In genomic region chr1:111602302-111602701, GRCh38 we compare ENCODE assay signal across 17 cellular contexts. TPM values are rescaled to one million over a fixed set of nuclear protein-coding genes. Genes with fewer than 3 reads are reported as not detected.
A peak's percentile ranks its signal among the peaks of the same experiment; 100 is the strongest.
DNase-seq lines count a peak whose midpoint lies in the region; ATAC-seq, FAIRE-seq and TF ChIP-seq lines count a peak whose summit lies in the region.
"Had no signal": no experiment of that assay in that cellular context is flagged by ENCODE, and none has a peak within 500 bp of the region (broad histone marks: within the 10 kb centered on the region; RNA-seq: fewer than 3 reads in every experiment).

No MANE protein-coding gene starts in this region.

- TF ChIP-seq EP300 in HepG2 (IDR thresholded peaks at IDR 0.05; ENCODE audit: low read depth in 2 of 2, low read length in 2 of 2) = no peak
- TF ChIP-seq EP300 in HepG2 (CRISPR knock-in tag; IDR thresholded peaks at IDR 0.05; ENCODE audit: borderline replicate concordance) = no peak

- POLR2A ChIA-PET in CD4-positive, alpha-beta memory T cell (lab: Charles Lee; ENCODE audit: partially characterized antibody) = interaction anchor here (0.7 to 9.9 kb wide), 5 partner anchors 11 to 116 kb away, joined by 7 to 244 read pairs (median 42); partner anchors contain the start of genes ADORA3, RAP1A and TMIGD3
- POLR2A ChIA-PET in HepG2 (lab: Yijun Ruan, JAX) = no interaction called here

- no peaks in the 10 kb centered on the region for H3K9me3 Mint-ChIP-seq in CD4-positive, alpha-beta memory T cell

- H3K27me3 Mint-ChIP-seq in CD4-positive, alpha-beta memory T cell = no peaks in the 10 kb centered on the region

- H3K27ac Mint-ChIP-seq in CD4-positive, alpha-beta memory T cell = peak overlapping the region; percentile 85 to 97 (median 91)

- H3K9me3 ChIP-seq in CD4-positive, alpha-beta memory T cell (ENCODE audit: control insufficient read depth in 1 of 2, low read length in 2 of 2) = no peaks in the 10 kb centered on the region
- H3K9me3 ChIP-seq in SU-DHL-6 (ENCODE audit: insufficient read depth, low read length) = no peaks in the 10 kb centered on the region
- H3K9me3 ChIP-seq in HepG2 (ENCODE audit: low read length) = no peaks in the 10 kb centered on the region
- H3K9me3 ChIP-seq: neutrophil had no signal

- CTCF ChIA-PET in CD4-positive, alpha-beta memory T cell (lab: Charles Lee; ENCODE audit: partially characterized antibody) = interaction anchor here (1.4 to 6.7 kb wide), 5 partner anchors 10 to 94 kb away, joined by 3 to 45 read pairs (median 11); no protein-coding TSS in a partner anchor
- CTCF ChIA-PET in HepG2 (lab: Yijun Ruan, JAX; ENCODE audit: low intra/inter-chr PET ratio, low total read pairs) = no interaction called here

- no peak for ATAC-seq in HG02763 (IDR thresholded peaks at IDR 0.05; ENCODE audit: unreplicated experiment)
- no peak for ATAC-seq in HepG2
- ATAC-seq in GM21360 (IDR thresholded peaks at IDR 0.05; ENCODE audit: unreplicated experiment) = no peak
- ATAC-seq: sciatic nerve had no signal

- no TSS peak for BruUV-seq in HepG2 (replicated peaks; lab: Mats Ljungman, UMichigan)

- intact Hi-C loops in CD4-positive, alpha-beta memory T cell (cut with micrococcal nuclease) = no loop called here
- intact Hi-C loops in HepG2 (cut with micrococcal nuclease; ENCODE audit: unreplicated experiment) = no loop called here

- TF ChIP-seq CTCF in SU-DHL-6 (IDR thresholded peaks at IDR 0.05; ENCODE audit: insufficient read depth, low read length, poor library complexity, severe bottlenecking) (no peak), HepG2 (CRISPR knock-in tag; IDR thresholded peaks at IDR 0.05) (no peak)

- in situ Hi-C loops in HepG2 (cut with HindIII; ENCODE audit: extremely low pct_ligation_motif_present, low pct_unique_long_range_greater_than_20kb) = no loop called here

- no peak for TF ChIP-seq RAD21 in HepG2 (CRISPR knock-in tag; IDR thresholded peaks at IDR 0.05)

- H3K36me3 ChIP-seq in CD4-positive, alpha-beta memory T cell (ENCODE audit: insufficient read depth, low read length) = no peaks in the 10 kb centered on the region
- H3K36me3 ChIP-seq in SU-DHL-6 (ENCODE audit: low read length) (no peaks in the 10 kb centered on the region), HepG2 (replicated peaks in 1 of 2; ENCODE audit: control insufficient read depth in 1 of 2, insufficient read depth in 2 of 2, low read length in 2 of 2) (no peaks in the 10 kb centered on the region)
- H3K36me3 ChIP-seq: neutrophil had no signal

- no peaks in the 10 kb centered on the region for H3K36me3 Mint-ChIP-seq in CD4-positive, alpha-beta memory T cell

- H3K4me1 Mint-ChIP-seq in CD4-positive, alpha-beta memory T cell = peaks cover 74 to 93% (median 88%) of the 10 kb centered on the region in 4 donors

- TF ChIP-seq POLR2A in HepG2 (IDR thresholded peaks at IDR 0.05; ENCODE audit: insufficient read depth in 1 of 2, low read depth in 2 of 2, low read length in 2 of 2) = no peak

- H3K79me2 ChIP-seq in SU-DHL-6 (ENCODE audit: insufficient read depth, low read length) = no peaks in the 10 kb centered on the region
- no peaks in the 10 kb centered on the region for H3K79me2 ChIP-seq in HepG2 (ENCODE audit: insufficient read depth, low read length)

- H4K20me1 ChIP-seq in SU-DHL-6 (ENCODE audit: low read depth, low read length) = no peaks in the 10 kb centered on the region
- H4K20me1 ChIP-seq in HepG2 (ENCODE audit: insufficient read depth, low read length) = no peaks in the 10 kb centered on the region

- peak overlapping the region in 4 of 8 donors; percentile 72 to 89 (median 80) for H3K4me3 Mint-ChIP-seq in CD4-positive, alpha-beta memory T cell

- H2AFZ ChIP-seq in SU-DHL-6 (ENCODE audit: low read depth, low read length, severe bottlenecking) (peak overlapping the region; percentile 1), HepG2 (ENCODE audit: low read length) (no peak overlapping the region)

- H3F3A ChIP-seq in SU-DHL-6 (ENCODE audit: insufficient read depth) = peaks cover 34% of the 10 kb centered on the region

- H3K4me2 ChIP-seq in SU-DHL-6 (ENCODE audit: low read depth, low read length, poor library complexity, severe bottlenecking) = peak overlapping the region; percentile 69
- no peak overlapping the region for H3K4me2 ChIP-seq in HepG2 (ENCODE audit: low read depth, low read length)

- no peaks in the 10 kb centered on the region for H3K27me3 ChIP-seq in CD4-positive, alpha-beta memory T cell (ENCODE audit: insufficient read depth, low read length)
- no peaks in the 10 kb centered on the region for H3K27me3 ChIP-seq in SU-DHL-6 (ENCODE audit: low read length)
- peaks cover 0 to 4% of the 10 kb centered on the region in 2 experiments; a peak in 2 of 5 replicates for H3K27me3 ChIP-seq in HepG2 (ENCODE audit: control insufficient read depth in 1 of 2, insufficient read depth in 2 of 2, low read length in 2 of 2)
- H3K27me3 ChIP-seq: neutrophil had no signal

- no peak for DNase-seq in CD4-positive, alpha-beta memory T cell
- DNase-seq in GM18507 (ENCODE audit: extremely low spot score, insufficient read length, low read depth) (no peak), medulla oblongata (ENCODE audit: extremely low spot score) (peak; percentile 51), HepG2 (ENCODE audit: low spot score) (no peak), midbrain (lab: John Stamatoyannopoulos, UW) (no peak)
- DNase-seq: activated CD4-positive, CD25-positive, alpha-beta regulatory T cell treated with anti-CD3 and anti-CD28 coated beads, Interleukin-2, amount 50 U/mL, for 72 hours; DND-41; GOT3; head of caudate nucleus; NCI-H2081; NCI-H526 treated with DMSO at 0.1 percent for 48 hours had no signal

- H3K9ac ChIP-seq in SU-DHL-6 (ENCODE audit: low read length) (peak overlapping the region; percentile 30), HepG2 (ENCODE audit: insufficient read depth, low read depth, low read length) (no peak overlapping the region)

- H3K9me2 ChIP-seq in SU-DHL-6 (replicated peaks; ENCODE audit: insufficient read depth, low read length) = no peaks in the 10 kb centered on the region

- FAIRE-seq in GM18507 (lab: Jason Lieb, UNC) (peak; percentile 60), HepG2 (lab: Jason Lieb, UNC) (no peak)
- FAIRE-seq: islet of Langerhans had no signal

- no peak overlapping the region for H3K27ac ChIP-seq in CD4-positive, alpha-beta memory T cell (ENCODE audit: low read depth, low read length)
- H3K27ac ChIP-seq in SU-DHL-6 (ENCODE audit: low read depth, low read length) (peak overlapping the region; percentile 87), HepG2 (ENCODE audit: extremely low read length, insufficient read depth, low read length) (no peak overlapping the region)
- H3K27ac ChIP-seq: neutrophil had no signal

- H3K4me1 ChIP-seq in CD4-positive, alpha-beta memory T cell (ENCODE audit: insufficient read depth, low read length) = peaks cover 94% of the 10 kb centered on the region
- peaks cover 40% of the 10 kb centered on the region for H3K4me1 ChIP-seq in HepG2 (ENCODE audit: insufficient read depth, low read length)

- H3K4me3 ChIP-seq in CD4-positive, alpha-beta memory T cell (ENCODE audit: low read length in 2 of 2) = no peak overlapping the region
- H3K4me3 ChIP-seq in SU-DHL-6 (ENCODE audit: insufficient read depth, low read length, poor library complexity, severe bottlenecking) (peak overlapping the region; percentile 32), HepG2 (replicated peaks in 1 of 3; ENCODE audit: insufficient read depth in 1 of 3, low read depth in 2 of 3, low read length in 3 of 3) (no peak overlapping the region)

TF ChIP-seq in HepG2, 621 proteins besides CTCF, POLR2A, EP300 and RAD21 (continues in another document):
- TF ChIP-seq ZFP62 (CRISPR knock-in tag; IDR thresholded peaks at IDR 0.05) (no peak), CSRNP2 (CRISPR knock-in tag; conservative IDR thresholded peaks at IDR 0.05; ENCODE audit: low read depth) (no peak), RFXANK (CRISPR knock-in tag; IDR thresholded peaks at IDR 0.05) (no peak), NR2F2 (IDR thresholded peaks at IDR 0.05; ENCODE audit: borderline replicate concordance, low read depth) (no peak)

RNA-seq across cellular contexts. Expression of gene RAP1A, which starts 17.3 kb away (rescaled TPM):
- 100 to 1,000 TPM; 130 to 134 TPM for total RNA-seq in CD4-positive, alpha-beta memory T cell
- 10 to 100 TPM; 67.2 to 85.7 TPM for polyA plus RNA-seq in CD4-positive, alpha-beta memory T cell
- 19.0 and 28.6 TPM in 2 replicates for total RNA-seq in HepG2 (2016; rRNA removed; fragmentation: Illumina TruSeq; extraction: Trizol)
- 13.3 and 17.3 TPM in 2 replicates for total RNA-seq in HepG2 (2016; cell fraction: cytosol; rRNA removed; fragmentation: Illumina TruSeq; extraction: Trizol; ENCODE audit: low read depth)
- total RNA-seq in HepG2 (2016; cell fraction: insoluble cytoplasmic fraction; rRNA removed; fragmentation: Illumina TruSeq; extraction: Trizol) = 21.2 and 27.6 TPM in 2 replicates
- 29.9 and 30.2 TPM in 2 replicates for total RNA-seq in HepG2 (2016; cell fraction: membrane; rRNA removed; fragmentation: Illumina TruSeq; extraction: Trizol)
- total RNA-seq in HepG2 (2016; cell fraction: nucleus; rRNA removed; fragmentation: Illumina TruSeq; extraction: Trizol) = 12.1 and 14.0 TPM in 2 replicates
- polyA plus RNA-seq in HepG2 (2011; rRNA removed) = 15.4 and 20.7 TPM in 2 replicates
- polyA plus RNA-seq in HepG2 (2011; cell fraction: cytosol; rRNA removed) = 8.4 and 13.7 TPM in 2 replicates
- polyA plus RNA-seq in HepG2 (2011; cell fraction: nucleus; rRNA removed) = 2.6 and 3.5 TPM in 2 replicates
- 32.8 and 38.3 TPM in 2 replicates for polyA plus RNA-seq in HepG2 (2012)
- polyA plus RNA-seq in HepG2 (2016; cell fraction: cytosol; fragmentation: Illumina TruSeq; extraction: Trizol; ENCODE audit: low read depth) = 32.0 and 48.1 TPM in 2 replicates
- polyA plus RNA-seq in HepG2 (2016; cell fraction: insoluble cytoplasmic fraction; fragmentation: Illumina TruSeq; extraction: Trizol; ENCODE audit: low read depth) = 80.7 and 86.7 TPM in 2 replicates
- polyA plus RNA-seq in HepG2 (2016; cell fraction: membrane; fragmentation: Illumina TruSeq; extraction: Trizol; ENCODE audit: low read depth) = 59.2 and 73.6 TPM in 2 replicates
- 36.4 and 36.5 TPM in 2 replicates for polyA plus RNA-seq in HepG2 (2016; cell fraction: nucleus; fragmentation: Illumina TruSeq; extraction: Trizol; ENCODE audit: insufficient read depth, low read depth)
- 2.0 and 6.1 TPM in 2 replicates for polyA minus RNA-seq in HepG2 (2011; rRNA and poly(A)+ RNA removed; ENCODE audit: low replicate concordance)
- 7.9 and 10.7 TPM in 2 replicates for polyA minus RNA-seq in HepG2 (2011; cell fraction: cytosol; rRNA and poly(A)+ RNA removed)
- polyA minus RNA-seq in HepG2 (2011; cell fraction: nucleus; rRNA and poly(A)+ RNA removed) = 8.0 TPM in 2 replicates
